In genomic region chr20:36094497-36094896, GRCh38 we compare ENCODE assay signal across 10 cellular contexts.
DNase-seq lines count a peak whose midpoint lies in the region; ATAC-seq and TF ChIP-seq lines count a peak whose summit lies in the region.
"Had no signal": no experiment of that assay in that cellular context is flagged by ENCODE, and none has a peak within 500 bp of the region (broad histone marks: within the 10 kb centered on the region; RNA-seq: fewer than 3 reads in every experiment).

No MANE protein-coding gene starts in this region.

- no peak overlapping the region for H3K27ac Mint-ChIP-seq in activated naive CD4-positive, alpha-beta T cell treated with anti-CD3 and anti-CD28 coated beads, Interleukin-2, amount 50 U/mL, for 24 hours
- H3K27ac Mint-ChIP-seq in nephron: peak overlapping the region; percentile 83 to 90 (median 84)
- H3K27ac Mint-ChIP-seq: stimulated activated naive CD8-positive, alpha-beta T cell treated with anti-CD3 and anti-CD28 coated beads, Interleukin-15, Interleukin-2, amounts not matched to agents 100 ng/mL and 50 ng/mL, for 24 hours had no signal

- WGBS in aorta, 2 donors: 19 to 21% methylated on average over 6 of the region's 6 CpGs

- H3K9me3 Mint-ChIP-seq in activated naive CD4-positive, alpha-beta T cell treated with anti-CD3 and anti-CD28 coated beads, Interleukin-2, amount 50 U/mL, for 24 hours: no peaks in the 10 kb centered on the region
- no peaks in the 10 kb centered on the region for H3K9me3 Mint-ChIP-seq in nephron
- H3K9me3 Mint-ChIP-seq: stimulated activated naive CD8-positive, alpha-beta T cell treated with anti-CD3 and anti-CD28 coated beads, Interleukin-15, Interleukin-2, amounts not matched to agents 100 ng/mL and 50 ng/mL, for 24 hours had no signal

- H3K27me3 Mint-ChIP-seq in activated naive CD4-positive, alpha-beta T cell treated with anti-CD3 and anti-CD28 coated beads, Interleukin-2, amount 50 U/mL, for 24 hours: peaks cover 21% of the 10 kb centered on the region
- peaks cover 42% of the 10 kb centered on the region for H3K27me3 Mint-ChIP-seq in nephron (ENCODE audit: low read depth)

- H3K27me3 ChIP-seq in aorta (ENCODE audit: control insufficient read depth in 1 of 2, insufficient read depth in 2 of 2, low read length in 1 of 2) (no peaks in the 10 kb centered on the region), MG63 (peaks cover 4% of the 10 kb centered on the region; the same call in 1 of the 2 replicates)

- H3K9me3 ChIP-seq in aorta (ENCODE audit: control insufficient read depth, low read length) (no peaks in the 10 kb centered on the region), MG63 (no peaks in the 10 kb centered on the region)

- H3K4me3 Mint-ChIP-seq in activated naive CD4-positive, alpha-beta T cell treated with anti-CD3 and anti-CD28 coated beads, Interleukin-2, amount 50 U/mL, for 24 hours: peak overlapping the region; percentile 94
- peak overlapping the region; percentile 94 to 96 (median 94) for H3K4me3 Mint-ChIP-seq in nephron

- peaks cover 16% of the 10 kb centered on the region for H3K4me1 Mint-ChIP-seq in activated naive CD4-positive, alpha-beta T cell treated with anti-CD3 and anti-CD28 coated beads, Interleukin-2, amount 50 U/mL, for 24 hours
- peaks cover 29% of the 10 kb centered on the region for H3K4me1 Mint-ChIP-seq in nephron

- no peaks in the 10 kb centered on the region for H3K36me3 ChIP-seq in aorta (ENCODE audit: control insufficient read depth in 1 of 2, insufficient read depth in 2 of 2, low read length in 1 of 2)
- no peaks in the 10 kb centered on the region for H3K36me3 ChIP-seq in MG63

- intact Hi-C loops in aorta (cut with DNase I): loop anchor here in 1 of 2 donors (5.0 kb wide), 1 partner anchor 42 kb away; no protein-coding TSS in a partner anchor

- peaks cover 4% of the 10 kb centered on the region for H3K36me3 Mint-ChIP-seq in activated naive CD4-positive, alpha-beta T cell treated with anti-CD3 and anti-CD28 coated beads, Interleukin-2, amount 50 U/mL, for 24 hours
- H3K36me3 Mint-ChIP-seq in nephron (ENCODE audit: low read depth): no peaks in the 10 kb centered on the region

- TF ChIP-seq CTCF in nephron (IDR thresholded peaks at IDR 0.05; ENCODE audit: unreplicated experiment in 3 of 3): no peak

- peak overlapping the region; percentile 16 to 47 for H3K27ac ChIP-seq in aorta (ENCODE audit: low read depth in 1 of 2, low read length in 2 of 2)

- H3K4me3 ChIP-seq in aorta (ENCODE audit: low read length in 2 of 2) (peak overlapping the region in 1 of 2 donors; percentile 61), MG63 (no peak overlapping the region)

- ATAC-seq in aorta (ENCODE audit: low FRiP score) (no peak), HG03457 (IDR thresholded peaks at IDR 0.05; ENCODE audit: unreplicated experiment) (no peak)

- H3K4me1 ChIP-seq in aorta (ENCODE audit: control insufficient read depth in 1 of 2, insufficient read depth in 2 of 2, low read length in 2 of 2): peaks cover 0 to 5% of the 10 kb centered on the region in 2 donors

- DNase-seq in activated naive CD4-positive, alpha-beta T cell (lab: John Stamatoyannopoulos, UW): no peak
- DNase-seq in fibroblast of gingiva (ENCODE audit: low read depth) (peak; percentile 22), aorta (peak; percentile 40 to 50), COR-L47 (lab: John Stamatoyannopoulos, UW) (no peak), MG63 (no peak)
- DNase-seq: activated effector memory CD4-positive, alpha-beta T cell treated with anti-CD3 and anti-CD28 coated beads, Interleukin-2, amount 50 U/mL, for 16 hours had no signal

Comparison
In these comparisons a context has a peak if more than half of its experiments do, and no peak if none do; other contexts are left out.
1. DNase-seq: peak in fibroblast of gingiva (single experiment) and aorta (2 of 2); none in activated naive CD4-positive, alpha-beta T cell (0 of 4), COR-L47 (single experiment) and MG63 (single experiment).